ENCODE assay signal across 16 cellular contexts in genomic region chr20:59985864-59986263, GRCh38. TPM values are rescaled to one million over a fixed set of nuclear protein-coding genes. Genes with fewer than 3 reads are reported as not detected.
DNase-seq lines count a peak whose midpoint lies in the region; ATAC-seq and TF ChIP-seq lines count a peak whose summit lies in the region.
"Had no signal": no experiment of that assay in that cellular context is flagged by ENCODE, and none has a peak within 500 bp of the region (broad histone marks: within the 10 kb centered on the region; RNA-seq: fewer than 3 reads in every experiment).

No MANE protein-coding gene starts in this region.

- intact Hi-C loops in MCF 10A (cut with micrococcal nuclease), result no loop called here

- no peaks in the 10 kb centered on the region for H4K20me1 ChIP-seq in Karpas-422 (ENCODE audit: insufficient read depth, low read depth, low read length)
- H4K20me1 ChIP-seq: BLaER1 had no signal

- H3K27me3 Mint-ChIP-seq in activated CD4-positive, alpha-beta memory T cell treated with anti-CD3 and anti-CD28 coated beads, Interleukin-2, amount 10 ng/mL, durations not matched to agents 7 days and 5 days, result no peaks in the 10 kb centered on the region
- H3K27me3 Mint-ChIP-seq in osteocyte (ENCODE audit: unreplicated experiment), result peaks cover 6% of the 10 kb centered on the region
- no peaks in the 10 kb centered on the region for H3K27me3 Mint-ChIP-seq in MCF 10A (ENCODE audit: insufficient read depth, unreplicated experiment)
- H3K27me3 Mint-ChIP-seq: memory B cell had no signal

- no TSS peak for BruUV-seq in MCF 10A (replicated peaks; lab: Mats Ljungman, UMichigan)

- no peak overlapping the region for H3K9ac ChIP-seq in Karpas-422 (ENCODE audit: low read length)
- H3K9ac ChIP-seq: BLaER1 had no signal

- no peaks in the 10 kb centered on the region for H3K4me1 Mint-ChIP-seq in activated CD4-positive, alpha-beta memory T cell treated with anti-CD3 and anti-CD28 coated beads, Interleukin-2, amount 10 ng/mL, durations not matched to agents 7 days and 5 days
- H3K4me1 Mint-ChIP-seq in osteocyte (ENCODE audit: unreplicated experiment), result no peaks in the 10 kb centered on the region
- peaks cover 13% of the 10 kb centered on the region for H3K4me1 Mint-ChIP-seq in MCF 10A (ENCODE audit: insufficient read depth, unreplicated experiment)

- no peak overlapping the region for H3K4me2 ChIP-seq in Karpas-422 (ENCODE audit: low read depth, low read length, poor library complexity, severe bottlenecking)
- H3K4me2 ChIP-seq: BLaER1 had no signal

- no peaks in the 10 kb centered on the region for H3K9me2 ChIP-seq in Karpas-422 (replicated peaks; ENCODE audit: insufficient read depth, low read length)

- no peak overlapping the region for H3K27ac ChIP-seq in Karpas-422 (ENCODE audit: low read length)
- H3K27ac ChIP-seq: BLaER1, uterus had no signal

- DNase-seq in SIG-M5 treated with dmso at 0.1 percent for 504 hours (lab: John Stamatoyannopoulos, UW; ENCODE audit: unreplicated experiment) (peak; percentile 42), SIG-M5 (lab: John Stamatoyannopoulos, UW) (no peak), Karpas-422 (peak; percentile 63), osteocyte (ENCODE audit: extremely low spot score, unreplicated experiment) (peak; percentile 34), MCF 10A (ENCODE audit: unreplicated experiment) (no peak)
- peak; percentile 25 for DNase-seq in activated CD4-positive, alpha-beta memory T cell treated with anti-CD3 and anti-CD28 coated beads, Interleukin-2, amount 10 ng/mL, durations not matched to agents 7 days and 5 days
- no peak for DNase-seq in stimulated activated CD4-positive, alpha-beta T cell treated with anti-CD3 and anti-CD28 coated beads, Interleukin-4, amount 100 ng/mL, for 24 hours
- DNase-seq: activated CD4-positive, CD25-positive, alpha-beta regulatory T cell treated with anti-CD3 and anti-CD28 coated beads, Interleukin-2, amount 50 U/mL, for 72 hours; dermis blood vessel endothelial cell; IMR-90; retina; uterus had no signal

- H2AFZ ChIP-seq in Karpas-422 (ENCODE audit: low read length), result no peak overlapping the region

- H3K4me1 ChIP-seq in Karpas-422 (ENCODE audit: low read length), result no peaks in the 10 kb centered on the region
- H3K4me1 ChIP-seq: uterus had no signal

- POLR2A ChIA-PET in activated CD4-positive, alpha-beta memory T cell treated with anti-CD3 and anti-CD28 coated beads, Interleukin-2, amount 10 ng/mL, durations not matched to agents 7 days and 5 days (lab: Charles Lee), result no interaction called here
- POLR2A ChIA-PET in MCF 10A (lab: Yijun Ruan, JAX), result interaction anchor here (0.8 kb wide), 1 partner anchor 60 kb away, joined by 3 read pairs; no protein-coding TSS in a partner anchor

- no peaks in the 10 kb centered on the region for H3K36me3 ChIP-seq in Karpas-422 (ENCODE audit: insufficient read depth, low read length)
- H3K36me3 ChIP-seq: BLaER1, uterus had no signal

- no peaks in the 10 kb centered on the region for H3K36me3 Mint-ChIP-seq in activated CD4-positive, alpha-beta memory T cell treated with anti-CD3 and anti-CD28 coated beads, Interleukin-2, amount 10 ng/mL, durations not matched to agents 7 days and 5 days (ENCODE audit: low read depth)
- H3K36me3 Mint-ChIP-seq in osteocyte (ENCODE audit: unreplicated experiment), result no peaks in the 10 kb centered on the region
- no peaks in the 10 kb centered on the region for H3K36me3 Mint-ChIP-seq in MCF 10A (ENCODE audit: insufficient read depth, unreplicated experiment)

- ATAC-seq in GM18517 (IDR thresholded peaks at IDR 0.05; ENCODE audit: unreplicated experiment), result no peak

- no peaks in the 10 kb centered on the region for H3K9me3 ChIP-seq in Karpas-422 (ENCODE audit: low read length)
- H3K9me3 ChIP-seq: BLaER1, uterus had no signal

- TF ChIP-seq CTCF in osteocyte (IDR thresholded peaks at IDR 0.05) (no peak), MCF 10A (IDR thresholded peaks at IDR 0.05; ENCODE audit: unreplicated experiment) (no peak)

- no peak overlapping the region for H3K4me3 Mint-ChIP-seq in activated CD4-positive, alpha-beta memory T cell treated with anti-CD3 and anti-CD28 coated beads, Interleukin-2, amount 10 ng/mL, durations not matched to agents 7 days and 5 days
- H3K4me3 Mint-ChIP-seq in osteocyte (ENCODE audit: unreplicated experiment) (no peak overlapping the region), MCF 10A (ENCODE audit: unreplicated experiment) (no peak overlapping the region)
- H3K4me3 Mint-ChIP-seq: memory B cell had no signal

- H3K4me3 ChIP-seq in Karpas-422 (ENCODE audit: low read length), result no peak overlapping the region
- H3K4me3 ChIP-seq: BLaER1, uterus had no signal

- no peak overlapping the region for H3K27ac Mint-ChIP-seq in activated CD4-positive, alpha-beta memory T cell treated with anti-CD3 and anti-CD28 coated beads, Interleukin-2, amount 10 ng/mL, durations not matched to agents 7 days and 5 days
- no peak overlapping the region for H3K27ac Mint-ChIP-seq in osteocyte (ENCODE audit: unreplicated experiment)
- H3K27ac Mint-ChIP-seq in MCF 10A (ENCODE audit: low read depth, unreplicated experiment), result no peak overlapping the region
- H3K27ac Mint-ChIP-seq: memory B cell had no signal

- H3K79me2 ChIP-seq in Karpas-422 (ENCODE audit: low read length), result no peaks in the 10 kb centered on the region

- CTCF ChIA-PET in activated CD4-positive, alpha-beta memory T cell treated with anti-CD3 and anti-CD28 coated beads, Interleukin-2, amount 10 ng/mL, durations not matched to agents 7 days and 5 days (lab: Charles Lee), result interaction anchor here (0.6 to 0.8 kb wide), 3 partner anchors 13 to 70 kb away, joined by 3 read pairs; no protein-coding TSS in a partner anchor
- CTCF ChIA-PET in MCF 10A (lab: Yijun Ruan, JAX), result interaction anchor here (0.6 to 1.3 kb wide), 5 partner anchors 13 to 72 kb away, joined by 3 to 5 read pairs (median 3); no protein-coding TSS in a partner anchor

- H3K9me3 Mint-ChIP-seq in activated CD4-positive, alpha-beta memory T cell treated with anti-CD3 and anti-CD28 coated beads, Interleukin-2, amount 10 ng/mL, durations not matched to agents 7 days and 5 days, result no peaks in the 10 kb centered on the region
- H3K9me3 Mint-ChIP-seq in osteocyte (ENCODE audit: unreplicated experiment) (peaks cover 8% of the 10 kb centered on the region), MCF 10A (ENCODE audit: unreplicated experiment) (no peaks in the 10 kb centered on the region)

- no peaks in the 10 kb centered on the region for H3K27me3 ChIP-seq in Karpas-422 (ENCODE audit: low read length)
- H3K27me3 ChIP-seq: BLaER1, uterus had no signal

RNA-seq across cellular contexts. Expression of gene CDH26, which starts 27.6 kb away (rescaled TPM):
- 0.22 TPM in 1 of 2 replicates, not detected in the other for total RNA-seq in Karpas-422 (2014; rRNA removed; shearing (Covaris generic); ENCODE audit: low replicate concordance)
- under 1 TPM; 0.53 to 0.86 TPM for total RNA-seq in activated CD4-positive, alpha-beta memory T cell treated with anti-CD3 and anti-CD28 coated beads, Interleukin-2, amount 10 ng/mL, durations not matched to agents 7 days and 5 days
- total RNA-seq in osteocyte (0.16 and 0.46 TPM in 2 replicates), MCF 10A (2022) (0.12 and 0.71 TPM in 2 replicates)
- total RNA-seq: glomerular endothelial cell, IMR-90 had no signal

RNA-seq across cellular contexts. Expression of gene FAM217B, which starts 45.7 kb away (rescaled TPM):
- total RNA-seq in Karpas-422 (2014; rRNA removed; shearing (Covaris generic); ENCODE audit: low replicate concordance), result 12.0 and 16.4 TPM in 2 replicates
- total RNA-seq in activated CD4-positive, alpha-beta memory T cell treated with anti-CD3 and anti-CD28 coated beads, Interleukin-2, amount 10 ng/mL, durations not matched to agents 7 days and 5 days, result 10 to 100 TPM; 26.5 to 27.4 TPM
- total RNA-seq in osteocyte (16.7 and 17.7 TPM in 2 replicates), MCF 10A (2022) (5.6 and 8.6 TPM in 2 replicates)

RNA-seq across cellular contexts. Expression of gene PPP1R3D, which starts 45.8 kb away (rescaled TPM):
- total RNA-seq in Karpas-422 (2014; rRNA removed; shearing (Covaris generic); ENCODE audit: low replicate concordance), result 4.2 and 7.0 TPM in 2 replicates
- total RNA-seq in activated CD4-positive, alpha-beta memory T cell treated with anti-CD3 and anti-CD28 coated beads, Interleukin-2, amount 10 ng/mL, durations not matched to agents 7 days and 5 days, result 10 to 100 TPM in 1 of 2 experiments, 1 to 10 TPM in 1; 9.7 to 10.3 TPM
- 6.3 and 7.3 TPM in 2 replicates for total RNA-seq in osteocyte
- 2.4 and 3.5 TPM in 2 replicates for total RNA-seq in MCF 10A (2022)

RNA-seq across cellular contexts. Expression of gene SYCP2, which starts 52.4 kb away (rescaled TPM):
- total RNA-seq in Karpas-422 (2014; rRNA removed; shearing (Covaris generic); ENCODE audit: low replicate concordance), result 1.1 and 6.6 TPM in 2 replicates
- total RNA-seq in activated CD4-positive, alpha-beta memory T cell treated with anti-CD3 and anti-CD28 coated beads, Interleukin-2, amount 10 ng/mL, durations not matched to agents 7 days and 5 days, result 1 to 10 TPM; 5.4 to 7.9 TPM
- total RNA-seq in osteocyte (1.7 and 2.1 TPM in 2 replicates), MCF 10A (2022) (0.35 and 0.61 TPM in 2 replicates)

Comparison
In these comparisons a context has a peak if more than half of its experiments do, and no peak if none do; other contexts are left out.
1. DNase-seq: peak in SIG-M5 treated with dmso at 0.1 percent for 504 hours (single experiment), Karpas-422 (single experiment), activated CD4-positive, alpha-beta memory T cell treated with anti-CD3 and anti-CD28 coated beads, Interleukin-2, amount 10 ng/mL, durations not matched to agents 7 days and 5 days (single experiment) and osteocyte (single experiment); none in SIG-M5 (single experiment), stimulated activated CD4-positive, alpha-beta T cell treated with anti-CD3 and anti-CD28 coated beads, Interleukin-4, amount 100 ng/mL, for 24 hours (single experiment) and MCF 10A (single experiment).